Comparison of ENCODE assay signal across 19 cellular contexts in the genomic region with DNA sequence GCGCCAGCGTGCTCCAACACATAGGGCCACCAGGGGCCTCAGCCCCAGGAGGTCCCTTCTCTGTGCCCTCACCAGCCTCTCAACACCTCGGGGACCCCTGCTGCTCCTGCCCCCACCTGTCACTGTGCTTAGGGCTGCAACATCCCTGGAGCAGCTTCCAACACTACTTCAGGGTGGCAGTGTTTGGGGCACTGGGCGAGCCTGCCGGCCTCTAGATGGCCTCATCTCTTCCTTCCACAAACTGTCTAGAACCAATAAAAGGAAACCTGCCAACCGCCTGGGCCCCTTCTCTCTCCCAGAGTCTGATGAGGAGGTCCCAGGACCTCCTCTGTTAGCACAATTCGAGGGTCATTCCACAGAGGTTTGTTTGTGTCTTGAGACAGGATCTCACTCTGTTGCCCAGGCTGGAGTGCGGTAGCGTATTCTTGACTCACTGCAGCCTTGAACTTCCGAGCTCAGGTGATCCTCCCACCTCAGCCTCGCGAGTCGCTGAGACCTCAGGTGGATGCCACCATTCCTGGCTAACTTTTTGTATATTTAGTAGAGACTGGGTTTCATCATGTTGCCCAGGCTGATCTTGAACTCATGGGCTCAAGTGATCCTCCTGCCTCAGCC. TPM values are rescaled to one million over a fixed set of nuclear protein-coding genes. Genes with fewer than 3 reads are reported as not detected.
"Had no signal": no experiment of that assay in that cellular context is flagged by ENCODE, and none has a peak within 500 bp of the region (broad histone marks: within the 10 kb centered on the region; RNA-seq: fewer than 3 reads in every experiment).

No MANE protein-coding gene starts in this region.

- H3K36me3 Mint-ChIP-seq: natural killer cell had no signal

- ATAC-seq: activated CD8-positive, alpha-beta T cell treated with anti-CD3 and anti-CD28 coated beads for 36 hours; activated naive CD8-positive, alpha-beta T cell treated with anti-CD3 and anti-CD28 coated beads, Interleukin-2, amount 50 U/mL, for 24 hours; activated T-cell treated with anti-CD3 and anti-CD28 coated beads, Interleukin-2, amount 50 U/mL, for 72 hours; gastroesophageal sphincter; natural killer cell had no signal

- FAIRE-seq: colon had no signal

- H3K4me3 Mint-ChIP-seq: activated CD8-positive, alpha-beta T cell treated with anti-CD3 and anti-CD28 coated beads for 36 hours; activated naive CD8-positive, alpha-beta T cell treated with anti-CD3 and anti-CD28 coated beads, Interleukin-2, amount 50 U/mL, for 24 hours; activated T-cell treated with anti-CD3 and anti-CD28 coated beads, Interleukin-2, amount 50 U/mL, for 72 hours; natural killer cell; stimulated activated naive CD8-positive, alpha-beta T cell treated with anti-CD3 and anti-CD28 coated beads, Interleukin-15, Interleukin-2, amounts not matched to agents 100 ng/mL and 50 ng/mL, for 24 hours had no signal

- H3K27ac Mint-ChIP-seq: activated CD8-positive, alpha-beta T cell treated with anti-CD3 and anti-CD28 coated beads for 36 hours; activated naive CD8-positive, alpha-beta T cell treated with anti-CD3 and anti-CD28 coated beads, Interleukin-2, amount 50 U/mL, for 24 hours; activated T-cell treated with anti-CD3 and anti-CD28 coated beads, Interleukin-2, amount 50 U/mL, for 72 hours; natural killer cell; stimulated activated naive CD8-positive, alpha-beta T cell treated with anti-CD3 and anti-CD28 coated beads, Interleukin-15, Interleukin-2, amounts not matched to agents 100 ng/mL and 50 ng/mL, for 24 hours had no signal

- H3K9me3 Mint-ChIP-seq: activated CD8-positive, alpha-beta T cell treated with anti-CD3 and anti-CD28 coated beads for 36 hours; activated naive CD8-positive, alpha-beta T cell treated with anti-CD3 and anti-CD28 coated beads, Interleukin-2, amount 50 U/mL, for 24 hours; activated T-cell treated with anti-CD3 and anti-CD28 coated beads, Interleukin-2, amount 50 U/mL, for 72 hours; natural killer cell; stimulated activated naive CD8-positive, alpha-beta T cell treated with anti-CD3 and anti-CD28 coated beads, Interleukin-15, Interleukin-2, amounts not matched to agents 100 ng/mL and 50 ng/mL, for 24 hours had no signal

- H3K27me3 ChIP-seq: ascending aorta, cardiac muscle cell, gastroesophageal sphincter, testis had no signal

- DNase-seq: activated CD4-positive, alpha-beta T cell treated with anti-CD3 and anti-CD28 coated beads for 4 hours; activated CD8-positive, alpha-beta memory T cell treated with anti-CD3 and anti-CD28 coated beads, Interleukin-2, amount 50 U/mL, for 4 hours; activated CD8-positive, alpha-beta T cell treated with anti-CD3 and anti-CD28 coated beads for 36 hours; activated gamma-delta T cell treated with Interleukin-2 at 50 U/mL for 16 hours; activated naive CD8-positive, alpha-beta T cell treated with anti-CD3 and anti-CD28 coated beads, Interleukin-2, amount 50 U/mL, for 24 hours; activated T-cell treated with anti-CD3 and anti-CD28 coated beads, Interleukin-2, amount 50 U/mL, for 72 hours; effector CD8-positive, alpha-beta T cell; hippocampal formation; natural killer cell; stimulated activated CD4-positive, alpha-beta T cell treated with anti-CD3 and anti-CD28 coated beads, Interleukin-12 subunit alpha, Interleukin-12 subunit beta, amount 100 ng/mL, for 4 hours; T-helper 9 cell; testis had no signal

- H3K9me3 ChIP-seq: ascending aorta, prostate gland, testis had no signal

- H3K36me3 ChIP-seq: cardiac muscle cell had no signal

- H3K27ac ChIP-seq: ascending aorta, cardiac muscle cell, gastroesophageal sphincter, testis had no signal

- H3K4me1 ChIP-seq: ascending aorta, prostate gland, testis had no signal

- H3K4me3 ChIP-seq: ascending aorta, cardiac muscle cell, gastroesophageal sphincter, prostate gland, testis had no signal

- H3K27me3 Mint-ChIP-seq: activated CD8-positive, alpha-beta T cell treated with anti-CD3 and anti-CD28 coated beads for 36 hours; activated naive CD8-positive, alpha-beta T cell treated with anti-CD3 and anti-CD28 coated beads, Interleukin-2, amount 50 U/mL, for 24 hours; stimulated activated naive CD8-positive, alpha-beta T cell treated with anti-CD3 and anti-CD28 coated beads, Interleukin-15, Interleukin-2, amounts not matched to agents 100 ng/mL and 50 ng/mL, for 24 hours had no signal

RNA-seq across cellular contexts. Expression of gene SHD, which starts 10.1 kb away (rescaled TPM):
- total RNA-seq: activated CD8-positive, alpha-beta T cell treated with anti-CD3 and anti-CD28 coated beads for 36 hours; activated T-cell treated with anti-CD3 and anti-CD28 coated beads, Interleukin-2, amount 50 U/mL, for 72 hours; ascending aorta; gastroesophageal sphincter; lung microvascular endothelial cell had no signal

RNA-seq across cellular contexts. Expression of gene TMIGD2, which starts 33.3 kb away (rescaled TPM):
- total RNA-seq: ascending aorta, lung microvascular endothelial cell, prostate gland had no signal

RNA-seq across cellular contexts. Expression of gene FSD1, which starts 35.5 kb away (rescaled TPM):
- total RNA-seq: ascending aorta had no signal

RNA-seq across cellular contexts. Expression of gene EBI3, which starts 39.6 kb away (rescaled TPM):
- total RNA-seq: ascending aorta, cardiac muscle cell, natural killer cell had no signal
- polyA plus RNA-seq: cardiac muscle cell had no signal
